Comparison of ENCODE assay signal across 18 cellular contexts in the genomic region with DNA sequence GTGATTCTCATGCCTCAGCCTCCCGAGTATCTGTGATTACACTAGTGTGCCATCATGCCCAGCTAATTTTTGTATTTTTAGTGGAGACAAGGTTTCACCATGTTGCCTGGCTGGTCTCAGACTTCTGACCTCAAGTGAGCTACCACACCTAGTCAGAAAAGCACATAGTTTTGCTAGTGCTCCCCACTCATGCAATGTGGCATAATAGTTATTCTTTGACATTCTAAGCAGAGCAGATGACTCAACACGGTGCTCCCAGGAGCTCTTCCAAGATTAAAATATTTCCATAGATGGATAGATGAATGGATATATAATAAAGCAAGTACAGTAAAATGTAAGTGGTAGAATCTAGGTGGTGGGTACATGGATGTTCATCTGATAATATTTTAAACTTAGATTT.
"Had no signal": no experiment of that assay in that cellular context is flagged by ENCODE, and none has a peak within 500 bp of the region (broad histone marks: within the 10 kb centered on the region; RNA-seq: fewer than 3 reads in every experiment).

No MANE protein-coding gene starts in this region.

- H3K4me1 ChIP-seq: testis had no signal

- DNase-seq: activated CD4-positive, alpha-beta memory T cell treated with anti-CD3 and anti-CD28 coated beads, Interleukin-2, amount 10 ng/mL, durations not matched to agents 7 days and 5 days; activated CD4-positive, CD25-positive, alpha-beta regulatory T cell treated with anti-CD3 and anti-CD28 coated beads, Interleukin-2, amount 50 U/mL, for 72 hours; activated CD8-positive, alpha-beta memory T cell treated with anti-CD3 and anti-CD28 coated beads, Interleukin-2, amount 50 U/mL, for 4 hours; activated naive CD8-positive, alpha-beta T cell treated with anti-CD3 and anti-CD28 coated beads, Interleukin-2, amount 10 ng/mL, durations not matched to agents 7 days and 5 days; central memory CD4-positive, alpha-beta T cell; dermis blood vessel endothelial cell; endodermal cell; erythroblast; heart left ventricle; islet precursor cell; left lung; sigmoid colon; stimulated activated CD4-positive, alpha-beta T cell treated with anti-CD3 and anti-CD28 coated beads, Interleukin-4, amount 100 ng/mL, for 24 hours; SW 1271; T-helper 9 cell; testis; upper lobe of right lung had no signal

- FAIRE-seq: frontal cortex had no signal

- H3K27me3 ChIP-seq: heart left ventricle, left lung, sigmoid colon, testis, upper lobe of right lung had no signal

- H3K27ac ChIP-seq: heart left ventricle, left lung, sigmoid colon, testis, upper lobe of right lung had no signal

- H3K4me3 ChIP-seq: heart left ventricle, left lung, sigmoid colon, testis, upper lobe of right lung had no signal

- H3K9me3 ChIP-seq: left lung, sigmoid colon, testis, upper lobe of right lung had no signal

- H3K36me3 ChIP-seq: heart left ventricle, left lung, sigmoid colon, upper lobe of right lung had no signal
